In genomic region chr20:1927217-1927616, GRCh38 we compare ENCODE assay signal across 1 cellular context.
TF ChIP-seq lines count a peak whose summit lies in the region.

No MANE protein-coding gene starts in this region.

TF ChIP-seq in GM23338, 12 proteins besides CTCF, POLR2A, EP300 and RAD21 (continued from another document):
- TF ChIP-seq ZNF462 (CRISPR knock-in tag; IDR thresholded peaks at IDR 0.05): no peak
- TF ChIP-seq CREB1 (CRISPR knock-in tag; IDR thresholded peaks at IDR 0.05; ENCODE audit: low read depth): no peak
- TF ChIP-seq POLR2AphosphoS5 (IDR thresholded peaks at IDR 0.05; ENCODE audit: low read depth): no peak
- no peak for TF ChIP-seq NANOG (IDR thresholded peaks at IDR 0.05; ENCODE audit: borderline replicate concordance)
- TF ChIP-seq ETS1 (IDR thresholded peaks at IDR 0.05): no peak
- no peak for TF ChIP-seq EZH2phosphoT487 (IDR thresholded peaks at IDR 0.05; ENCODE audit: unreplicated experiment)
- no peak for TF ChIP-seq ZNF331 (CRISPR knock-in tag; IDR thresholded peaks at IDR 0.05; ENCODE audit: low read depth)
- no peak for TF ChIP-seq ZNF114 (CRISPR knock-in tag; IDR thresholded peaks at IDR 0.05)
- TF ChIP-seq JUNB (IDR thresholded peaks at IDR 0.05; ENCODE audit: unreplicated experiment): no peak
- TF ChIP-seq EZH2 (IDR thresholded peaks at IDR 0.05; ENCODE audit: low read depth, unreplicated experiment): no peak
TF ChIP-seq in GM23338: peak in this region for 0.
